Comparison of ENCODE assay signal across 9 cellular contexts in the genomic region with DNA sequence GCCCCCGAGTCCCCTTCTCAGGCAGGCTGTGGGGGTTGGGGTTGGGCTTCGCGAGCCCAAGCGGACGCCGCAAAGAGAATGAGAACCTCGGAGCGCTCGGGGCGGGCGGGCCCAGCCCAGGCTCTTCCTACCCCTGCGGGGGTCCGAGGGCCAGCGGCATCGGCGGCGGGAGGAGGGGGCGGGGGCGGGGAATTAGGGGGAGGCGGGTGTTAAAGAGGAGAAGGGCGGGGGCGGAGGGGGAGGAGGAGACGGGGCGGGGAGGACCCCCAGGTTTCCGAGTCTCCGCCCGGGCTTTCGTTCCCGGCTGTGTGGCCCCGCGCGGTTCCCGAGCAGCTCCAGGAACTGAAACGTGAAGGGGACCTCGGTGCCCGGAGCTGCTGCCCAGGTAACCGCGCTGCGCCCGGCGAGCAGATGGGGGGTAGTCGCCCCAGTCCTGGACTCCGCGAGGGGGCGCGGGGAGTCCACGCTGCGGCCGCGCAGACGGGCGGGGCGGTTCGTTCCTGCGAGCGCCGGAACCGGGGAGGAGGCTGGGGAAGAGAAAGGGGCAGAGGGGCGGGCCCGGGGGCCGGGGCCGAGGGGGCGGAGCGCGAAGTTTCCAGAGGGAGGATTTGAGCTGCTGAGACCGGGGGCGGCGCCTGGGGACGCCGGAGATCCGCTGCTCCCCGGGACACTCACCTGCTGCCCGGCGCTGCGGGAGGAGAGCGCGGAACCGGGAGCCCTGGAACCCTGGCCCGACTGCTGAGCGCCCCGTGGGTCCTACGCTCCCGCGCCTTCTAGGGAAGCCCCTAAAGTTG. TPM values are rescaled to one million over a fixed set of nuclear protein-coding genes. Genes with fewer than 3 reads are reported as not detected.
A peak's percentile ranks its signal among the peaks of the same experiment; 100 is the strongest.
DNase-seq lines count a peak whose midpoint lies in the region; ATAC-seq and TF ChIP-seq lines count a peak whose summit lies in the region.
"Had no signal": no experiment of that assay in that cellular context is flagged by ENCODE, and none has a peak within 500 bp of the region (broad histone marks: within the 10 kb centered on the region; RNA-seq: fewer than 3 reads in every experiment).

No MANE protein-coding gene starts in this region.

- H3K4me1 ChIP-seq in ectodermal cell (ENCODE audit: control insufficient read depth, insufficient read depth, low read length) (peaks cover 8% of the 10 kb centered on the region), upper lobe of left lung (peaks cover 3 to 22% (median 13%) of the 10 kb centered on the region in 4 donors)

- H3K36me3 ChIP-seq in ectodermal cell (ENCODE audit: control insufficient read depth, insufficient read depth, low read length) = no peaks in the 10 kb centered on the region
- H3K36me3 ChIP-seq in upper lobe of left lung = no peaks in the 10 kb centered on the region

- H3K27me3 Mint-ChIP-seq in T-helper 17 cell (peaks cover 23% of the 10 kb centered on the region), natural killer cell (ENCODE audit: low read depth in 2 of 2) (peaks cover 21 to 40% of the 10 kb centered on the region in 2 donors)

- WGBS in ectodermal cell, 2 experiments = 1% methylated on average over 71 to 77 of the region's 84 CpGs
- WGBS in upper lobe of left lung, 2 donors = 0 to 2% methylated on average over 5 to 7 of the region's 84 CpGs

- H3K4me3 Mint-ChIP-seq in T-helper 17 cell (peak overlapping the region; percentile 60), natural killer cell (peak overlapping the region; percentile 72)

- intact Hi-C loops in natural killer cell (cut with micrococcal nuclease) (no loop called here), posterior vena cava (cut with DNase I) (no loop called here)

- H3K27ac Mint-ChIP-seq in T-helper 17 cell = no peak overlapping the region
- H3K27ac Mint-ChIP-seq in natural killer cell = no peak overlapping the region

- no peak for TF ChIP-seq EP300 in upper lobe of left lung (IDR thresholded peaks at IDR 0.05)

- TF ChIP-seq POLR2A in upper lobe of left lung (IDR thresholded peaks at IDR 0.05) = no peak

- H3K36me3 Mint-ChIP-seq in T-helper 17 cell (ENCODE audit: low read depth) (no peaks in the 10 kb centered on the region), natural killer cell (no peaks in the 10 kb centered on the region)

- H3K27ac ChIP-seq in ectodermal cell (ENCODE audit: insufficient read depth, low read depth, low read length, poor library complexity, severe bottlenecking) (peak overlapping the region; percentile 87), upper lobe of left lung (no peak overlapping the region)

- H3K9me3 ChIP-seq in T-helper 17 cell (ENCODE audit: control insufficient read depth, low read length, poor library complexity, severe bottlenecking) = no peaks in the 10 kb centered on the region
- no peaks in the 10 kb centered on the region for H3K9me3 ChIP-seq in ectodermal cell (ENCODE audit: control insufficient read depth, low read length)
- no peaks in the 10 kb centered on the region for H3K9me3 ChIP-seq in upper lobe of left lung

- H3K9me3 Mint-ChIP-seq in natural killer cell = peaks cover 3 to 5% of the 10 kb centered on the region in 2 donors

- H3K27me3 ChIP-seq in ectodermal cell (ENCODE audit: control insufficient read depth, insufficient read depth, low read length, poor library complexity, severe bottlenecking) (peaks cover 29% of the 10 kb centered on the region), upper lobe of left lung (peaks cover 0 to 27% (median 14%) of the 10 kb centered on the region in 4 donors)

- DNase-seq in AG09319 (ENCODE audit: extremely low read depth, low read depth) (no peak), Kasumi-1 (lab: John Stamatoyannopoulos, UW) (peak; percentile 13 to 19), T-helper 17 cell (no peak), natural killer cell (no peak), upper lobe of left lung (peak; percentile 72 to 91), posterior vena cava (ENCODE audit: low spot score) (no peak)

- H3K4me1 Mint-ChIP-seq in T-helper 17 cell (no peaks in the 10 kb centered on the region), natural killer cell (peaks cover 0 to 11% of the 10 kb centered on the region in 2 donors)

- peak overlapping the region; percentile 65 for H3K4me3 ChIP-seq in ectodermal cell (ENCODE audit: insufficient read depth, low read depth, low read length)
- H3K4me3 ChIP-seq in upper lobe of left lung = peak overlapping the region; percentile 6 to 65 (median 56)
- H3K4me3 ChIP-seq: GM12878 had no signal

- ATAC-seq in T-helper 17 cell (peak; percentile 46), natural killer cell (peak in 2 of 3 donors; percentile 66 to 69), upper lobe of left lung (ENCODE audit: low FRiP score in 2 of 2) (peak in 1 of 2 donors; percentile 55), GM21390 (IDR thresholded peaks at IDR 0.05; ENCODE audit: unreplicated experiment) (no peak)
- ATAC-seq: GM12878 had no signal

- peak; percentile 11 for TF ChIP-seq CTCF in AG09319 (IDR thresholded peaks at IDR 0.05; ENCODE audit: low read depth, low read length)
- TF ChIP-seq CTCF in natural killer cell (IDR thresholded peaks at IDR 0.05) = no peak
- TF ChIP-seq CTCF in upper lobe of left lung (IDR thresholded peaks at IDR 0.05) = peak in 1 of 6 experiments; percentile 13

RNA-seq across cellular contexts. Expression of a gene that starts 38.4 kb away (rescaled TPM):
- total RNA-seq in T-helper 17 cell (under 1 TPM in 1 of 2 donors, not detected in 1; 0.55 TPM), natural killer cell (under 1 TPM in 1 of 3 donors, not detected in 2; 0.07 TPM), upper lobe of left lung (1 to 10 TPM in 5 of 6 donors, under 1 TPM in 1; 0.40 to 5.9 (median 2.9) TPM), posterior vena cava (under 1 TPM in 1 of 2 donors, not detected in 1; 0.05 TPM)
- 74.7 TPM for polyA plus RNA-seq in ectodermal cell (2013, experiment 1 of 4)
- 85.1 TPM for polyA plus RNA-seq in ectodermal cell (2013, experiment 2 of 4)
- 51.2 TPM for polyA plus RNA-seq in ectodermal cell (2013, experiment 3 of 4)
- 55.6 TPM for polyA plus RNA-seq in ectodermal cell (2013, experiment 4 of 4)

Comparison
In these comparisons a context has a peak if more than half of its experiments do, and no peak if none do; other contexts are left out.
1. DNase-seq: peak in Kasumi-1 (2 of 2) and upper lobe of left lung (2 of 2); none in AG09319 (single experiment), T-helper 17 cell (0 of 3), natural killer cell (single experiment) and posterior vena cava (single experiment).